30 cellular contexts compared by ENCODE assay signal in the genomic region with DNA sequence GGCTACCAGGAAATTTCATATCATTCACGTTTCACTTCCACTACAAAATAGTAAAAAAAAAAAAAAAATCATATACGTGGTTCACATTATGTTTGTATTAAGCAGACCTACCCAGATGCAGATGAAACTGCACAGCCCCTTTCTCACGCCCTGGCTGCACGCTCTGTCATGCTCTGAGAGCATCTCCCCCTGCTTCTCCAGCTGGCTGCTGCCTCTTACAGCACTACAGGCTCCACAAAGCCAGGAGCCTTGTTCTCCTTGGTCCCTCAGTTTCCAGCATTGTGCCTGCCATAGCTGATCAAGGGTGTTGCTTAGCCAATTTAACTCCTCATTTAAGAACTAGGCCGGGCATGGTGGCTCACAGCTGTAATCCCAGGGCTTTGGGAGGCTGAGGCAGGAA. TPM values are rescaled to one million over a fixed set of nuclear protein-coding genes. Genes with fewer than 3 reads are reported as not detected.
"Had no signal": no experiment of that assay in that cellular context is flagged by ENCODE, and none has a peak within 500 bp of the region (broad histone marks: within the 10 kb centered on the region; RNA-seq: fewer than 3 reads in every experiment).

No MANE protein-coding gene starts in this region.

- H3K9me3 ChIP-seq: esophagus squamous epithelium, gastrocnemius medialis, heart left ventricle, left lung, lower lobe of right lung, mucosa of descending colon had no signal

- H2AFZ ChIP-seq: hepatocyte had no signal

- ATAC-seq: effector memory CD8-positive, alpha-beta T cell; esophagus mucosa; gastrocnemius medialis; heart left ventricle; left colon; left lung; left ventricle myocardium superior; lower lobe of right lung; mucosa of descending colon had no signal

- H3K27ac ChIP-seq: coronary artery, dorsolateral prefrontal cortex, epithelial cell of prostate, esophagus squamous epithelium, gastrocnemius medialis, heart left ventricle, hepatocyte, left lung, lower lobe of right lung had no signal

- H3K4me1 ChIP-seq: lower lobe of right lung had no signal

- DNase-seq: dermis blood vessel endothelial cell; dorsolateral prefrontal cortex; effector CD8-positive, alpha-beta T cell; effector memory CD8-positive, alpha-beta T cell; endodermal cell; erythroblast; esophagus squamous epithelium; foreskin fibroblast; foreskin melanocyte; gastrocnemius medialis; heart left ventricle; hypothalamus; immature natural killer cell; islet precursor cell; kidney; kidney glomerular epithelial cell; left colon; left lung; left ventricle myocardium superior; lower lobe of right lung; mesenchymal stem cell; mucosa of descending colon; naive B cell had no signal

- H3K79me2 ChIP-seq: hepatocyte had no signal

- H3K4me2 ChIP-seq: hepatocyte had no signal

- H3K4me3 Mint-ChIP-seq: effector memory CD8-positive, alpha-beta T cell; endodermal cell; immature natural killer cell; mesothelial cell of epicardium; naive B cell had no signal

- H3K36me3 ChIP-seq: esophagus squamous epithelium, gastrocnemius medialis, heart left ventricle, left lung, lower lobe of right lung had no signal

- H3K27ac Mint-ChIP-seq: effector memory CD8-positive, alpha-beta T cell; endodermal cell; immature natural killer cell; mesothelial cell of epicardium; naive B cell had no signal

- FAIRE-seq: colon, endometrium had no signal

- H3K4me3 ChIP-seq: coronary artery, dorsolateral prefrontal cortex, esophagus squamous epithelium, gastrocnemius medialis, heart left ventricle, hepatocyte, left lung, lower lobe of right lung, mucosa of descending colon had no signal

- H3K4me1 Mint-ChIP-seq: endodermal cell, immature natural killer cell, naive B cell had no signal

- H3K27me3 ChIP-seq: dorsolateral prefrontal cortex, gastrocnemius medialis, hepatocyte had no signal

- H3K36me3 Mint-ChIP-seq: mesothelial cell of epicardium, naive B cell had no signal

- H3K9me3 Mint-ChIP-seq: effector memory CD8-positive, alpha-beta T cell; endodermal cell; mesothelial cell of epicardium; naive B cell had no signal

RNA-seq across cellular contexts. Expression of a gene that starts 6.9 kb away (rescaled TPM):
- polyA plus RNA-seq: immature natural killer cell had no signal
